Comparison of ENCODE assay signal across 11 cellular contexts in the genomic region with DNA sequence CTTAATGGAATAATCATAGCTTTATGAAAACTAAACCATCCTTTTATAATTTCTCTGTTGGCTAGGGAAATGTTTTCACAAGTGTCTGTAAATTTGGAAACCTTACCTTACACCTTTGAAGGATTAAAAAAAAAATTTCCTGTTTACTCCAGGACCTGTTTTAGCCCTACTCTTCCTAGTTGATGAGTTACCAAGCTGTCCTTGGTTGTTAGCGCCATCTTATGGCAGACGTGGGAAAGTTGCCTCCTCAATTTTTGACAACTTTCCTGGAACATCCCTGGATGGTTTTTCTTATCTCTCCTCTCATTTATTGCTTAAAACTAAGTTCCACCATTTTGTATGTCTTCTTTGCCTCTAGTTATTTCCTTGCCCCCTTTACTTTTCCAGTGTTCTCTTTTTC. TPM values are rescaled to one million over a fixed set of nuclear protein-coding genes. Genes with fewer than 3 reads are reported as not detected.
DNase-seq lines count a peak whose midpoint lies in the region; ATAC-seq and TF ChIP-seq lines count a peak whose summit lies in the region.
"Had no signal": no experiment of that assay in that cellular context is flagged by ENCODE, and none has a peak within 500 bp of the region (broad histone marks: within the 10 kb centered on the region; RNA-seq: fewer than 3 reads in every experiment).

No MANE protein-coding gene starts in this region.

- H3K9me3 ChIP-seq in RWPE2 (ENCODE audit: severe bottlenecking): no peaks in the 10 kb centered on the region
- peaks cover 4% of the 10 kb centered on the region for H3K9me3 ChIP-seq in hepatocyte (ENCODE audit: low read depth)

- H3K4me2 ChIP-seq in hepatocyte: no peak overlapping the region

- TF ChIP-seq CTCF in AG10803 (conservative IDR thresholded peaks at IDR 0.05; ENCODE audit: low read length) (peak; percentile 30), GM12874 (IDR thresholded peaks at IDR 0.05; ENCODE audit: insufficient read depth, low read depth, low read length) (peak; percentile 43; the same call in 1 of the 2 replicates), RWPE2 (IDR thresholded peaks at IDR 0.05; ENCODE audit: poor library complexity, severe bottlenecking) (peak; percentile 60), hepatocyte (IDR thresholded peaks at IDR 0.05; ENCODE audit: poor library complexity) (peak; percentile 32), lower leg skin (IDR thresholded peaks at IDR 0.05) (no peak)

- peaks cover 97% of the 10 kb centered on the region for H3K79me2 ChIP-seq in hepatocyte

- H4K20me1 ChIP-seq in hepatocyte (ENCODE audit: insufficient read depth, poor library complexity, severe bottlenecking): peaks cover 48% of the 10 kb centered on the region

- H3K4me1 ChIP-seq in RWPE2 (ENCODE audit: insufficient read depth, poor library complexity, severe bottlenecking): no peaks in the 10 kb centered on the region
- no peaks in the 10 kb centered on the region for H3K4me1 ChIP-seq in hepatocyte (ENCODE audit: insufficient read depth)

- H3K9me2 ChIP-seq in hepatocyte (replicated peaks; ENCODE audit: insufficient read depth): no peaks in the 10 kb centered on the region

- no peak overlapping the region for H3K4me3 ChIP-seq in AG10803 (ENCODE audit: low read length)
- H3K4me3 ChIP-seq in RWPE2 (ENCODE audit: severe bottlenecking): no peak overlapping the region
- no peak overlapping the region for H3K4me3 ChIP-seq in hepatocyte
- no peak overlapping the region for H3K4me3 ChIP-seq in lower leg skin (ENCODE audit: low read depth, poor library complexity, severe bottlenecking)

- H3K27ac ChIP-seq in RWPE2 (ENCODE audit: poor library complexity, severe bottlenecking) (no peak overlapping the region), hepatocyte (no peak overlapping the region)

- intact Hi-C loops in cardiac septum (cut with DNase I) (no loop called here), lower leg skin (cut with DNase I; ENCODE audit: low total_unique reads) (no loop called here)

- DNase-seq in AG10803 (ENCODE audit: low read depth): no peak
- DNase-seq in RWPE2 (ENCODE audit: low spot score): no peak
- no peak for DNase-seq in hepatocyte (ENCODE audit: low spot score)
- DNase-seq in NCI-H1694 (lab: John Stamatoyannopoulos, UW): no peak
- no peak for DNase-seq in cardiac septum (ENCODE audit: low spot score)
- no peak for DNase-seq in lower leg skin (ENCODE audit: low spot score in 2 of 2)
- DNase-seq: DMS79 treated with DMSO at 0.1 percent for 48 hours, head of caudate nucleus, NCI-H446 had no signal

- ATAC-seq in RWPE2 (ENCODE audit: low read depth): no peak
- no peak for ATAC-seq in HG02852 (IDR thresholded peaks at IDR 0.05; ENCODE audit: unreplicated experiment)

- H3K36me3 ChIP-seq in RWPE2 (ENCODE audit: low read depth): no peaks in the 10 kb centered on the region
- no peaks in the 10 kb centered on the region for H3K36me3 ChIP-seq in hepatocyte (replicated peaks; ENCODE audit: insufficient read depth, low read depth)

- no peak overlapping the region for H2AFZ ChIP-seq in hepatocyte

- TF ChIP-seq POLR2A in lower leg skin (IDR thresholded peaks at IDR 0.05): no peak

- 19% methylated on average over 2 of the region's 2 CpGs for WGBS in hepatocyte (ENCODE audit: low lambda C conversion rate, missing lambda C conversion rate)
- 49 to 59% methylated on average over 2 of the region's 2 CpGs for WGBS in lower leg skin, 2 donors

- no peaks in the 10 kb centered on the region for H3K27me3 ChIP-seq in RWPE2 (ENCODE audit: insufficient read depth, poor library complexity, severe bottlenecking)
- no peaks in the 10 kb centered on the region for H3K27me3 ChIP-seq in hepatocyte

RNA-seq across cellular contexts. Expression of a gene that starts 25.7 kb away (rescaled TPM):
- total RNA-seq in hepatocyte: 12.7 and 13.0 TPM in 2 replicates
- polyA plus RNA-seq in hepatocyte: 6.7 and 9.0 TPM in 2 replicates
- total RNA-seq in cardiac septum: 6.7 TPM
- 1 to 10 TPM; 7.1 to 8.7 (median 8.1) TPM for total RNA-seq in lower leg skin

Comparison
In these comparisons a context has a peak if more than half of its experiments do, and no peak if none do; other contexts are left out.
1. CTCF ChIP-seq: peak in AG10803 (single experiment), GM12874 (single experiment), RWPE2 (single experiment) and hepatocyte (single experiment); none in lower leg skin (0 of 3).